Comparison of ENCODE assay signal across 4 cellular contexts in genomic region chr20:18266282-18266681, GRCh38.
TF ChIP-seq lines count a peak whose summit lies in the region.

No MANE protein-coding gene starts in this region.

TF ChIP-seq in A549, 52 proteins besides CTCF, POLR2A, EP300 and RAD21:
- TF ChIP-seq USF2 (IDR thresholded peaks at IDR 0.05), result peak; percentile 79
- no peak for TF ChIP-seq EHF (CRISPR knock-in tag; IDR thresholded peaks at IDR 0.05)
- peak; percentile 96 for TF ChIP-seq MAFK (IDR thresholded peaks at IDR 0.05; ENCODE audit: partially characterized antibody)
- TF ChIP-seq ESRRA (IDR thresholded peaks at IDR 0.05; ENCODE audit: borderline replicate concordance, low read length), result no peak
- TF ChIP-seq TFCP2L1 (CRISPR knock-in tag; IDR thresholded peaks at IDR 0.05), result no peak
- TF ChIP-seq NR3C1 (IDR thresholded peaks at IDR 0.05), result no peak
- no peak for TF ChIP-seq ATOH8 (CRISPR knock-in tag; IDR thresholded peaks at IDR 0.05; ENCODE audit: low read depth)
- no peak for TF ChIP-seq RNF2 (IDR thresholded peaks at IDR 0.05; ENCODE audit: borderline replicate concordance, low read depth)
- TF ChIP-seq CHD4 (IDR thresholded peaks at IDR 0.05; ENCODE audit: borderline replicate concordance), result no peak
- no peak for TF ChIP-seq ELK1 (IDR thresholded peaks at IDR 0.05; ENCODE audit: low read depth, low read length)
- TF ChIP-seq BHLHE40 (IDR thresholded peaks at IDR 0.05; ENCODE audit: low read depth, low read length), result no peak

TF ChIP-seq in IMR-90, 13 proteins besides CTCF, POLR2A, EP300 and RAD21:
- TF ChIP-seq FOS (IDR thresholded peaks at IDR 0.05; ENCODE audit: low read depth, low read length), result no peak
- no peak for TF ChIP-seq MAZ (IDR thresholded peaks at IDR 0.05; ENCODE audit: borderline replicate concordance, low read depth, low read length)
- peak; percentile 83 for TF ChIP-seq MAFK (IDR thresholded peaks at IDR 0.05; ENCODE audit: low read depth, low read length)
- no peak for TF ChIP-seq RCOR1 (IDR thresholded peaks at IDR 0.05; ENCODE audit: insufficient replicate concordance, low read length)

TF ChIP-seq in WTC11, 78 proteins besides CTCF, POLR2A, EP300 and RAD21:
- TF ChIP-seq USF2 (CRISPR knock-in tag; IDR thresholded peaks at IDR 0.05) (peak; percentile 24; the same call in 1 of the 2 replicates), KAT7 (CRISPR knock-in tag; IDR thresholded peaks at IDR 0.05; ENCODE audit: borderline replicate concordance) (no peak), ZMAT4 (CRISPR knock-in tag; IDR thresholded peaks at IDR 0.05) (no peak)

TF ChIP-seq in H1, 55 proteins besides CTCF, POLR2A, EP300 and RAD21:
- TF ChIP-seq MAFK (IDR thresholded peaks at IDR 0.05; ENCODE audit: low read depth, low read length), result peak; percentile 85
- no peak for TF ChIP-seq CHD7 (IDR thresholded peaks at IDR 0.05; ENCODE audit: insufficient replicate concordance, low read length)
- TF ChIP-seq SRF (IDR thresholded peaks at IDR 0.05; ENCODE audit: low read depth, low read length), result no peak
- no peak for TF ChIP-seq TAF7 (optimal IDR thresholded peaks at IDR 0.05; ENCODE audit: borderline replicate concordance, low read depth, low read length)
- no peak for TF ChIP-seq SIRT6 (IDR thresholded peaks at IDR 0.05; ENCODE audit: low read length)
- no peak for TF ChIP-seq USF2 (IDR thresholded peaks at IDR 0.05; ENCODE audit: low read length)
